Comparison of ENCODE assay signal across 1 cellular context in the genomic region with DNA sequence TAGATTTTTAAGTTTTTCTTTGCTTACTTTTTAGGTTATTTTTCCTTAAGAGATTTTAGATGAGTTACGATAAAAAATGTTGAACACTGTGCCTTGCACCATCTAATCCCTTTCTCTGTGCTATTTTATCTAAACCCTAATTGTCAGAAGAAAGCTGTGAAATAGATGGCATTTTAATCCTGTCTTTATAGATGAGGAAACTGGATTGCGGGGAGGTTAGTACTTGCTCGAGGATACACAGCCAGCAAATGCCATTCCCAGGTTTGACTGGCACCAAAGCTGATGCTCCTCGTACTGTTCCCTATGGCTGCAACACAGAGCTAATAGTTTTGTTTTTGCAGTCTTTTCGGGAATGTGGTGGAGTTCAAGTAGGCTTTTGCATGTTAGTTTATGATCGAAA.
TF ChIP-seq lines count a peak whose summit lies in the region.

No MANE protein-coding gene starts in this region.

TF ChIP-seq in IMR-90, 13 proteins besides CTCF, POLR2A, EP300 and RAD21:
- TF ChIP-seq NFE2L2 (IDR thresholded peaks at IDR 0.05; ENCODE audit: low read depth, low read length) (no peak), RFX5 (IDR thresholded peaks at IDR 0.05; ENCODE audit: low read depth, low read length) (no peak), BHLHE40 (IDR thresholded peaks at IDR 0.05; ENCODE audit: low read depth, low read length) (no peak)
